ENCODE assay signal across 31 cellular contexts in the genomic region with DNA sequence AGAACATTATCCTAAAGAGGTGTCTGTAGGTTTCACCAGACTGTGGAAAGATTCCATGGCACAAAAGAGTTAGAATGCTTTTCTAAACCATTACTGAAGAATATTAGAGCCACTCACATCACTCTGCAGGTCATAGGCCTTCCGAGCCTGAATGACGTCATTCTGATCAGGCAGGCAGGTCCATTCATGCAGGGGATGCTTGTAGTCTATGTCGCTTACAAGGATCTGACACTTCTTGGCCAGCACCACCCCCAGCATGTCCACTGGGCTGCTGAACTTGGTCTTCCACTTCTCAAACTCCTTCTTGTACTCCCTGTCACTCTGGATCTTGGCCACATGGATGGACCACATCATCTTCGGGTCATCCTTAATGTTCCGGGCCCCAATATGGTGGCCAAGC.
"Had no signal": no experiment of that assay in that cellular context is flagged by ENCODE, and none has a peak within 500 bp of the region (broad histone marks: within the 10 kb centered on the region; RNA-seq: fewer than 3 reads in every experiment).

No MANE protein-coding gene starts in this region.

- FAIRE-seq: frontal cortex, islet of Langerhans, TTC549, urothelium cell line had no signal

- H3K9me3 ChIP-seq: breast epithelium, esophagus squamous epithelium, left ventricle myocardium inferior, mucosa of descending colon, neutrophil, SK-N-SH, thoracic aorta had no signal

- H3K4me3 Mint-ChIP-seq: activated naive CD4-positive, alpha-beta T cell treated with anti-CD3 and anti-CD28 coated beads for 36 hours; central memory CD8-positive, alpha-beta T cell; dendritic cell treated with granulocyte-macrophage colony-stimulating factor and Interleukin-4, amounts not matched to agents 40 ng/mL and 50 ng/mL, for 4 days; endodermal cell; nephron progenitor cell had no signal

- H3K27me3 Mint-ChIP-seq: central memory CD8-positive, alpha-beta T cell; dendritic cell treated with granulocyte-macrophage colony-stimulating factor and Interleukin-4, amounts not matched to agents 40 ng/mL and 50 ng/mL, for 4 days had no signal

- H3K27ac Mint-ChIP-seq: activated naive CD4-positive, alpha-beta T cell treated with anti-CD3 and anti-CD28 coated beads for 36 hours; activated T-cell treated with anti-CD3 and anti-CD28 coated beads, Interleukin-2, amount 50 U/mL, for 72 hours; dendritic cell treated with granulocyte-macrophage colony-stimulating factor and Interleukin-4, amounts not matched to agents 40 ng/mL and 50 ng/mL, for 4 days; endodermal cell; nephron progenitor cell had no signal

- H3K9ac ChIP-seq: SK-N-SH had no signal

- H3K4me1 Mint-ChIP-seq: endodermal cell had no signal

- H3K9me3 Mint-ChIP-seq: activated naive CD4-positive, alpha-beta T cell treated with anti-CD3 and anti-CD28 coated beads for 36 hours; central memory CD8-positive, alpha-beta T cell; dendritic cell treated with granulocyte-macrophage colony-stimulating factor and Interleukin-4, amounts not matched to agents 40 ng/mL and 50 ng/mL, for 4 days; endodermal cell; nephron progenitor cell had no signal

- ATAC-seq: mucosa of descending colon, sciatic nerve had no signal

- H3K27me3 ChIP-seq: breast epithelium, esophagus squamous epithelium, neutrophil had no signal

- H3K4me1 ChIP-seq: breast epithelium, esophagus squamous epithelium, left ventricle myocardium inferior had no signal

- DNase-seq: activated CD4-positive, alpha-beta T cell treated with anti-CD3 and anti-CD28 coated beads for 4 hours; activated CD4-positive, alpha-beta T cell treated with anti-CD3 and anti-CD28 coated beads, Interleukin-2, amount 50 U/mL, for 4 hours; activated effector memory CD4-positive, alpha-beta T cell treated with Interleukin-2 at 50 U/mL for 16 hours; activated naive CD4-positive, alpha-beta T cell treated with anti-CD3 and anti-CD28 coated beads for 36 hours; activated T-cell treated with anti-CD3 and anti-CD28 coated beads for 4 hours; activated T-cell treated with anti-CD3 and anti-CD28 coated beads, Interleukin-2, amount 50 U/mL, for 72 hours; endodermal cell; esophagus squamous epithelium; left ventricle myocardium inferior; mucosa of descending colon; nephron progenitor cell; SK-N-SH; stimulated activated CD4-positive, alpha-beta T cell treated with anti-CD3 and anti-CD28 coated beads, Interleukin-12 subunit alpha, Interleukin-12 subunit beta, amount 100 ng/mL, for 4 hours; stimulated activated CD4-positive, alpha-beta T cell treated with anti-CD3 and anti-CD28 coated beads, Interleukin-4, amount 100 ng/mL, for 1 hour; stimulated activated naive CD8-positive, alpha-beta T cell treated with anti-CD3 and anti-CD28 coated beads, Interleukin-15, Interleukin-2, amounts not matched to agents 100 U/mL and 50 U/mL, for 24 hours; SW 1271; trophoblast cell had no signal

- H3K27ac ChIP-seq: breast epithelium, epithelial cell of prostate, esophagus squamous epithelium, left ventricle myocardium inferior, neutrophil, skin epidermis, thoracic aorta, VCaP had no signal

- H3K4me3 ChIP-seq: breast epithelium, esophagus squamous epithelium, left ventricle myocardium inferior, lung, mucosa of descending colon, skin epidermis, thoracic aorta had no signal

- H3K4me2 ChIP-seq: SK-N-SH had no signal

- H3K36me3 ChIP-seq: breast epithelium, esophagus squamous epithelium, left ventricle myocardium inferior, neutrophil, thoracic aorta had no signal
